ENCODE assay signal across 21 cellular contexts in genomic region chr13:23411220-23411619, GRCh38. TPM values are rescaled to one million over a fixed set of nuclear protein-coding genes. Genes with fewer than 3 reads are reported as not detected.
DNase-seq lines count a peak whose midpoint lies in the region; ATAC-seq, FAIRE-seq and TF ChIP-seq lines count a peak whose summit lies in the region.
"Had no signal": no experiment of that assay in that cellular context is flagged by ENCODE, and none has a peak within 500 bp of the region (broad histone marks: within the 10 kb centered on the region; RNA-seq: fewer than 3 reads in every experiment).

No MANE protein-coding gene starts in this region.

- H3K4me1 Mint-ChIP-seq in astrocyte (ENCODE audit: low read depth, unreplicated experiment) (no peaks in the 10 kb centered on the region), glutamatergic neuron (ENCODE audit: low read depth, unreplicated experiment) (peaks cover 13% of the 10 kb centered on the region)

- peaks cover 87% of the 10 kb centered on the region for H3K79me2 ChIP-seq in astrocyte (ENCODE audit: insufficient read depth, low read length)

- no peak overlapping the region for H3K9ac ChIP-seq in astrocyte (ENCODE audit: low read length)
- H3K9ac ChIP-seq: GM23248, SK-N-SH had no signal

- in situ Hi-C loops in gastrocnemius medialis (cut with MboI; ENCODE audit: low sequenced_read_pairs in 4 of 4): no loop called here

- 60 to 62% methylated on average over 4 of the region's 4 CpGs for WGBS in aorta, 2 donors

- H3K4me1 ChIP-seq in astrocyte (ENCODE audit: insufficient read depth, low read length) (no peaks in the 10 kb centered on the region), gastrocnemius medialis (peaks cover 8 to 24% of the 10 kb centered on the region in 2 donors), aorta (ENCODE audit: control insufficient read depth in 1 of 2, insufficient read depth in 2 of 2, low read length in 2 of 2) (no peaks in the 10 kb centered on the region)
- H3K4me1 ChIP-seq: Caco-2 had no signal

- peaks cover 7% of the 10 kb centered on the region for H3K36me3 Mint-ChIP-seq in astrocyte (ENCODE audit: low read depth, unreplicated experiment)
- H3K36me3 Mint-ChIP-seq in glutamatergic neuron (ENCODE audit: unreplicated experiment): peaks cover 14% of the 10 kb centered on the region
- H3K36me3 Mint-ChIP-seq: CD4-positive, CD25-positive, alpha-beta regulatory T cell had no signal

- no peak for TF ChIP-seq POLR2A in gastrocnemius medialis (IDR thresholded peaks at IDR 0.05)

- no peak for FAIRE-seq in astrocyte (lab: Jason Lieb, UNC)
- FAIRE-seq: G401.6 had no signal

- H3K4me3 Mint-ChIP-seq in astrocyte (ENCODE audit: unreplicated experiment) (no peak overlapping the region), glutamatergic neuron (ENCODE audit: unreplicated experiment) (peak overlapping the region; percentile 1)
- H3K4me3 Mint-ChIP-seq: B cell; CD4-positive, CD25-positive, alpha-beta regulatory T cell had no signal

- no peaks in the 10 kb centered on the region for H3K9me3 ChIP-seq in astrocyte (ENCODE audit: insufficient read depth, low read depth, low read length)
- H3K9me3 ChIP-seq in gastrocnemius medialis: no peaks in the 10 kb centered on the region
- no peaks in the 10 kb centered on the region for H3K9me3 ChIP-seq in aorta (ENCODE audit: control insufficient read depth, low read length)
- H3K9me3 ChIP-seq: Caco-2, SK-N-SH had no signal

- DNase-seq in DMS79 treated with DMSO at 0.1 percent for 48 hours (lab: John Stamatoyannopoulos, UW) (peak; percentile 2), DMS79 (lab: John Stamatoyannopoulos, UW) (no peak), astrocyte (ENCODE audit: low read depth) (peak; percentile 61), glutamatergic neuron (no peak), gastrocnemius medialis (no peak), aorta (no peak)
- DNase-seq: Caco-2; CD4-positive, CD25-positive, alpha-beta regulatory T cell; DND-41; GM23248; KBM-7; NCI-H1417 treated with DMSO at 0.1 percent for 48 hours; NCI-H2029; NCI-H524 treated with DMSO at 0.1 percent for 48 hours; SHP77; SK-N-SH had no signal

- H3K4me3 ChIP-seq in astrocyte (ENCODE audit: insufficient read depth, low read depth, low read length) (no peak overlapping the region), gastrocnemius medialis (peak overlapping the region; percentile 30 to 43 (median 36)), aorta (ENCODE audit: low read length in 2 of 2) (no peak overlapping the region)
- H3K4me3 ChIP-seq: GM23248 had no signal

- no peak overlapping the region for H3K27ac Mint-ChIP-seq in astrocyte (ENCODE audit: unreplicated experiment)
- H3K27ac Mint-ChIP-seq in glutamatergic neuron (ENCODE audit: unreplicated experiment): no peak overlapping the region
- H3K27ac Mint-ChIP-seq: B cell; CD4-positive, CD25-positive, alpha-beta regulatory T cell had no signal

- H4K20me1 ChIP-seq in astrocyte (ENCODE audit: insufficient read depth, low read length): no peaks in the 10 kb centered on the region

- H3K9me3 Mint-ChIP-seq in astrocyte (ENCODE audit: unreplicated experiment): no peaks in the 10 kb centered on the region
- H3K9me3 Mint-ChIP-seq in glutamatergic neuron (ENCODE audit: unreplicated experiment): peaks cover 4% of the 10 kb centered on the region
- H3K9me3 Mint-ChIP-seq: CD4-positive, CD25-positive, alpha-beta regulatory T cell had no signal

- H3K27me3 Mint-ChIP-seq in astrocyte (ENCODE audit: low read depth, unreplicated experiment): no peaks in the 10 kb centered on the region
- peaks cover 4% of the 10 kb centered on the region for H3K27me3 Mint-ChIP-seq in glutamatergic neuron (ENCODE audit: unreplicated experiment)

- no peak overlapping the region for H2AFZ ChIP-seq in astrocyte (ENCODE audit: low read depth, low read length)
- H2AFZ ChIP-seq: GM23248 had no signal

- H3K27ac ChIP-seq in astrocyte (ENCODE audit: low read depth, low read length): no peak overlapping the region
- H3K27ac ChIP-seq in gastrocnemius medialis: peak overlapping the region; percentile 78 to 84 (median 82)
- no peak overlapping the region for H3K27ac ChIP-seq in aorta (ENCODE audit: low read depth in 1 of 2, low read length in 2 of 2)
- H3K27ac ChIP-seq: 22Rv1, GM23248 had no signal

- intact Hi-C loops in gastrocnemius medialis (cut with DNase I; ENCODE audit: low total_unique reads) (loop anchor here (1.0 to 2.0 kb wide), 2 partner anchors 89 to 148 kb away; no protein-coding TSS in a partner anchor), aorta (cut with DNase I) (loop anchor here in 1 of 2 donors (5.0 kb wide), 1 partner anchor 34 kb away; no protein-coding TSS in a partner anchor)

- H3K36me3 ChIP-seq in astrocyte (ENCODE audit: insufficient read depth, low read length): no peaks in the 10 kb centered on the region
- no peaks in the 10 kb centered on the region for H3K36me3 ChIP-seq in gastrocnemius medialis
- no peaks in the 10 kb centered on the region for H3K36me3 ChIP-seq in aorta (ENCODE audit: control insufficient read depth in 1 of 2, insufficient read depth in 2 of 2, low read length in 1 of 2)

- TF ChIP-seq CTCF in astrocyte (IDR thresholded peaks at IDR 0.05; ENCODE audit: insufficient read depth, low read depth, low read length): no peak
- TF ChIP-seq CTCF in glutamatergic neuron (IDR thresholded peaks at IDR 0.05; ENCODE audit: partially characterized antibody, unreplicated experiment): no peak
- no peak for TF ChIP-seq CTCF in gastrocnemius medialis (IDR thresholded peaks at IDR 0.05 in 4 of 5, conservative IDR thresholded peaks at IDR 0.05 in 1 of 5)

- H3K4me2 ChIP-seq in astrocyte (ENCODE audit: low read length): peak overlapping the region; percentile 4
- H3K4me2 ChIP-seq: SK-N-SH had no signal

- no peaks in the 10 kb centered on the region for H3K27me3 ChIP-seq in astrocyte (ENCODE audit: insufficient read depth, low read length)
- no peaks in the 10 kb centered on the region for H3K27me3 ChIP-seq in gastrocnemius medialis
- H3K27me3 ChIP-seq in aorta (ENCODE audit: control insufficient read depth in 1 of 2, insufficient read depth in 2 of 2, low read length in 1 of 2): no peaks in the 10 kb centered on the region

- no peak for ATAC-seq in gastrocnemius medialis
- no peak for ATAC-seq in aorta (ENCODE audit: low FRiP score)
- ATAC-seq in HG02763 (IDR thresholded peaks at IDR 0.05; ENCODE audit: unreplicated experiment): no peak
- no peak for ATAC-seq in HG03095 (IDR thresholded peaks at IDR 0.05; ENCODE audit: unreplicated experiment)

RNA-seq across cellular contexts. Expression of gene SACS, which starts 22.3 kb away (rescaled TPM):
- total RNA-seq in astrocyte (78.8 and 79.4 TPM in 2 replicates), glutamatergic neuron (ENCODE audit: unreplicated experiment) (132 TPM), gastrocnemius medialis (10 to 100 TPM; 23.8 to 36.5 (median 31.8) TPM), aorta (10 to 100 TPM; 35.8 to 79.0 TPM)
- 10 to 100 TPM in 1 of 2 donors, 1 to 10 TPM in 1; 3.0 to 16.7 TPM for polyA plus RNA-seq in aorta

Comparison
In these comparisons a context has a peak if more than half of its experiments do, and no peak if none do; other contexts are left out.
1. DNase-seq: peak in DMS79 treated with DMSO at 0.1 percent for 48 hours (single experiment) and astrocyte (single experiment); none in DMS79 (single experiment), glutamatergic neuron (single experiment), gastrocnemius medialis (0 of 2) and aorta (0 of 2).
2. H3K27ac ChIP-seq: peak in gastrocnemius medialis (4 of 4); none in astrocyte (single experiment) and aorta (0 of 2).
3. H3K4me3 ChIP-seq: peak in gastrocnemius medialis (4 of 4); none in astrocyte (single experiment) and aorta (0 of 2).